24 cellular contexts compared by ENCODE assay signal in the genomic region with DNA sequence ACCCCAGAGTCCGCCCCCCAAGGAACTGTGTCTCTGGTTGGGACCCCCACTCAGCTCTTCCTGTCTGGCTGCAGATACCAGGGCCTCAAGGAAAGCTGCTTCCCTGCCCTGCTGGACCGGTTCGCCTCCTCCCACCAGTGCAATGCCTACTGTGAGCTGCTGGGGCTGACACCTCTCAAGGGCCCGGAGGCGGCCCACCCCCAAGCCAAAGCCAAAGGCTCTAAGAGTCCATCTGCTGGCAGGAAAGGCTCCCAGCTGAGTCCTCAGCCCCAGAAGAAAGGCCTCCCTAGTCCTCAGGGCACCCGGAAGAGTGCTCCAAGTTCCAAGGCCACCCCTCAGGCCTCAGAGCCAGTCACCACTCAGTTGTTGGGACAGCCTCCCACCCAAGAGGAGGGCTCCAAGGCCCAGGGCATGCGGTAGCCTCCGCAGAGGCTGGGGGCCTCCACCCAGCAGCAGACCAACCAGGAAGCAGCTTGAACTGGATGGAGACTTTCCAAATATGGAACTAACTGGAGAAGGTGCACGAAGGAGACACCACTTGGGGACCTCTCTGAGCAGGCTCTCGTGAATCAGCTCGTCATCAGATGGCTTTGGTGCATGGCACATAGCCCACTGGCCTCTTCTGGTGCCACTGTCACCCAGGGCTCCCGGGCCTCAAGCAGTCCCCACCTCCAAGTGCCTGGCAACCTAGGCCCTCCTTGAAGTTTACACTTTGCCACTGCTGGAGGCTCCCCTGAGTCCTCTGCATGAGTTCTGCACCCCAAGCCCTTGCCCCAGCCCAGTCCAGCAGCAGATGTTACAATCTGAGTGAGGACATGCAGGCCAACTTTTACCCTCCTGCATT. TPM values are rescaled to one million over a fixed set of nuclear protein-coding genes. Genes with fewer than 3 reads are reported as not detected.
"Had no signal": no experiment of that assay in that cellular context is flagged by ENCODE, and none has a peak within 500 bp of the region (broad histone marks: within the 10 kb centered on the region; RNA-seq: fewer than 3 reads in every experiment).

No MANE protein-coding gene starts in this region.

- H3K36me3 ChIP-seq: colonic mucosa, neural progenitor cell, prostate gland, spleen had no signal

- H3K4me3 ChIP-seq: colonic mucosa, dorsolateral prefrontal cortex, heart left ventricle, mucosa of descending colon, neural progenitor cell, prostate gland, spleen, stomach had no signal

- H3K27ac ChIP-seq: colonic mucosa, dorsolateral prefrontal cortex, heart left ventricle, neural progenitor cell, parathyroid adenoma, prostate gland, stomach had no signal

- H3K9me3 ChIP-seq: colonic mucosa, heart left ventricle, mucosa of descending colon, prostate gland, spleen, stomach had no signal

- DNase-seq: colonic mucosa; dorsolateral prefrontal cortex; effector CD8-positive, alpha-beta T cell; foreskin melanocyte; heart left ventricle; hippocampal formation; kidney glomerular epithelial cell; mucosa of descending colon; spleen; stimulated activated CD4-positive, alpha-beta T cell treated with anti-CD3 and anti-CD28 coated beads, Interleukin-15, amount 100 ng/mL, for 24 hours; stimulated activated CD4-positive, alpha-beta T cell treated with anti-CD3 and anti-CD28 coated beads, Interleukin-1b, Interleukin-23, amount 100 ng/mL, for 48 hours; stimulated activated CD4-positive, alpha-beta T cell treated with anti-CD3 and anti-CD28 coated beads, Interleukin-4, amount 100 ng/mL, for 24 hours; stimulated activated naive CD4-positive, alpha-beta T cell; stomach; substantia nigra had no signal

- H3K4me1 ChIP-seq: colonic mucosa, neural progenitor cell, parathyroid adenoma, prostate gland, spleen had no signal

- H3K27me3 ChIP-seq: colonic mucosa, dorsolateral prefrontal cortex, heart left ventricle, neural progenitor cell, spleen, stomach had no signal

- ATAC-seq: heart left ventricle; mucosa of descending colon; naive thymus-derived CD8-positive, alpha-beta T cell; sciatic nerve had no signal

RNA-seq across cellular contexts. Expression of a gene that starts 16.2 kb away (rescaled TPM):
- total RNA-seq: cerebellum; glomerular endothelial cell; lower leg skin; mucosa of descending colon; naive thymus-derived CD8-positive, alpha-beta T cell; omental fat pad; prostate gland had no signal
- polyA plus RNA-seq: naive thymus-derived CD8-positive, alpha-beta T cell; stomach had no signal
